ENCODE assay signal across 23 cellular contexts in the genomic region with DNA sequence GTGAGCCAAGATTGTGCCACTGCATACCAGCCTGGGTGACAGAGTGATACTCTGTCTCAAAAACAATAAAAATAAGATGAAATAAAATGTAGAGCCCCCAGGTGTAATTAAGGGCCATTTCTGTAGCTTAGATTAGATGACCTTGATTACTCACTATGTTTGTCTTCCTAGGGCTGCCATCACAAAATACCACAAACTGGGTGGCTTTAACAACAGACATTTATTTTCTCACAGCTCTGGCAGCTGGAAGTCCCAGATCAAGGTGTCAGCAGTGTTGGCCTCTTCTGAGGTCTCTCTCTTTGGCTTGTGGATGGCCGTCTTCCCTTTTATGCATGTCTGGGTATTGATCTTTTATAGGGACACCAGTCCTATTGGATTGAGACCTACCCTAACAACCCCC. TPM values are rescaled to one million over a fixed set of nuclear protein-coding genes. Genes with fewer than 3 reads are reported as not detected.
"Had no signal": no experiment of that assay in that cellular context is flagged by ENCODE, and none has a peak within 500 bp of the region (broad histone marks: within the 10 kb centered on the region; RNA-seq: fewer than 3 reads in every experiment).

No MANE protein-coding gene starts in this region.

- DNase-seq: islet precursor cell; left ventricle myocardium inferior; mucosa of descending colon; naive thymus-derived CD4-positive, alpha-beta T cell; ovary; right lobe of liver; stimulated activated CD4-positive, alpha-beta T cell treated with anti-CD3 and anti-CD28 coated beads, Interleukin-1b, Interleukin-23, amount 100 ng/mL, for 48 hours; stimulated activated CD4-positive, alpha-beta T cell treated with anti-CD3 and anti-CD28 coated beads, Interleukin-2, amount 100 ng/mL, for 48 hours; stimulated activated CD4-positive, alpha-beta T cell treated with anti-CD3 and anti-CD28 coated beads, Interleukin-4, amount 100 ng/mL, for 4 hours; stimulated activated CD8-positive, alpha-beta memory T cell treated with anti-CD3 and anti-CD28 coated beads, Interleukin-4, amount 100 ng/mL, for 48 hours; stimulated activated naive CD4-positive, alpha-beta T cell treated with Interleukin-2 at 50 U/mL for 16 hours; stimulated activated naive CD8-positive, alpha-beta T cell treated with anti-CD3 and anti-CD28 coated beads, Interleukin-15, amount 100 ng/mL, for 72 hours; substantia nigra; uterus had no signal

- H3K27me3 ChIP-seq: ovary, right atrium auricular region, right lobe of liver, tibial nerve, uterus had no signal

- H3K9me3 Mint-ChIP-seq: mesothelial cell of epicardium; naive thymus-derived CD4-positive, alpha-beta T cell; stimulated activated memory B cell treated with anti-CD40 and anti-IgM and Interleukin-4, amounts not matched to agents 10 μg/mL and 1 μg/mL and 100 μg/mL, for 72 hours; stimulated activated naive CD8-positive, alpha-beta T cell treated with anti-CD3 and anti-CD28 coated beads, Interleukin-15, amount 100 ng/mL, for 72 hours; type B pancreatic cell had no signal

- ATAC-seq: mucosa of descending colon; naive thymus-derived CD4-positive, alpha-beta T cell; right lobe of liver; stimulated activated memory B cell treated with anti-CD40 and anti-IgM and Interleukin-4, amounts not matched to agents 10 μg/mL and 1 μg/mL and 100 μg/mL, for 72 hours; stimulated activated naive CD8-positive, alpha-beta T cell treated with anti-CD3 and anti-CD28 coated beads, Interleukin-15, amount 100 ng/mL, for 72 hours had no signal

- H3K36me3 ChIP-seq: ovary, right atrium auricular region, right lobe of liver, uterus had no signal

- H3K36me3 Mint-ChIP-seq: type B pancreatic cell had no signal

- H3K27me3 Mint-ChIP-seq: naive thymus-derived CD4-positive, alpha-beta T cell; progenitor cell of endocrine pancreas; stimulated activated memory B cell treated with anti-CD40 and anti-IgM and Interleukin-4, amounts not matched to agents 10 μg/mL and 1 μg/mL and 100 μg/mL, for 72 hours; stimulated activated naive CD8-positive, alpha-beta T cell treated with anti-CD3 and anti-CD28 coated beads, Interleukin-15, amount 100 ng/mL, for 72 hours; type B pancreatic cell had no signal

- H3K4me1 ChIP-seq: uterus had no signal

- H3K9me3 ChIP-seq: left ventricle myocardium inferior, mucosa of descending colon, ovary, right atrium auricular region, right lobe of liver, tibial nerve, uterus had no signal

- H3K27ac ChIP-seq: left ventricle myocardium inferior, ovary, right atrium auricular region, right lobe of liver, tibial nerve, uterus had no signal

- H3K4me3 Mint-ChIP-seq: mesothelial cell of epicardium; naive thymus-derived CD4-positive, alpha-beta T cell; stimulated activated memory B cell treated with anti-CD40 and anti-IgM and Interleukin-4, amounts not matched to agents 10 μg/mL and 1 μg/mL and 100 μg/mL, for 72 hours; stimulated activated naive CD8-positive, alpha-beta T cell treated with anti-CD3 and anti-CD28 coated beads, Interleukin-15, amount 100 ng/mL, for 72 hours; type B pancreatic cell had no signal

- H3K4me3 ChIP-seq: left ventricle myocardium inferior, lung, mucosa of descending colon, ovary, right atrium auricular region, right lobe of liver, smooth muscle cell, tibial nerve, uterus had no signal

- H3K27ac Mint-ChIP-seq: mesothelial cell of epicardium; naive thymus-derived CD4-positive, alpha-beta T cell; progenitor cell of endocrine pancreas; stimulated activated memory B cell treated with anti-CD40 and anti-IgM and Interleukin-4, amounts not matched to agents 10 μg/mL and 1 μg/mL and 100 μg/mL, for 72 hours; stimulated activated naive CD8-positive, alpha-beta T cell treated with anti-CD3 and anti-CD28 coated beads, Interleukin-15, amount 100 ng/mL, for 72 hours; type B pancreatic cell had no signal

RNA-seq across cellular contexts. Expression of gene PTER, which starts 6.1 kb away (rescaled TPM):
- polyA plus RNA-seq: neural cell had no signal
